Comparison of ENCODE assay signal across 8 cellular contexts in genomic region chr6:110180228-110181008, GRCh38. TPM values are rescaled to one million over a fixed set of nuclear protein-coding genes. Genes with fewer than 3 reads are reported as not detected.
DNase-seq lines count a peak whose midpoint lies in the region; TF ChIP-seq lines count a peak whose summit lies in the region.

TSS of gene CDC40 (plus strand) at chr6:110180427. CDS start at chr6:110180445, 18 bp downstream.

- H3K36me3 ChIP-seq in HEK293 (ENCODE audit: control insufficient read depth in 2 of 2, insufficient read depth in 1 of 2, low read length in 2 of 2), result peaks cover 0 to 15% of the 10 kb centered on the region in 2 experiments; a peak in 1 of 3 replicates

- in situ Hi-C loops in GM13977 (cut with MboI; ENCODE audit: low pct_unique_long_range_greater_than_20kb, low sequenced_read_pairs, unreplicated experiment), result no loop called here

- peak within 1 kb of the TSS; percentile 97 for H3K27ac ChIP-seq in HEK293 (ENCODE audit: extremely low read depth, low read depth, low read length)

- H3K9me3 ChIP-seq in HEK293 (ENCODE audit: control insufficient read depth, insufficient read depth, low read depth, low read length), result no peaks in the 10 kb centered on the region

- peaks cover 16% of the 10 kb centered on the region for H3K4me1 ChIP-seq in HEK293 (ENCODE audit: control insufficient read depth, insufficient read depth, low read length)

- H3K36me3 Mint-ChIP-seq in activated CD4-positive, alpha-beta T cell treated with anti-CD3 and anti-CD28 coated beads, Interleukin-2, amount 10 ng/mL, durations not matched to agents 24 days and 14 days (ENCODE audit: low read depth), result no peaks in the 10 kb centered on the region
- no peaks in the 10 kb centered on the region for H3K36me3 Mint-ChIP-seq in mesothelial cell of epicardium

- peak within 1 kb of the TSS; percentile 59 for H3K27ac Mint-ChIP-seq in activated CD4-positive, alpha-beta T cell treated with anti-CD3 and anti-CD28 coated beads, Interleukin-2, amount 10 ng/mL, durations not matched to agents 24 days and 14 days
- H3K27ac Mint-ChIP-seq in mesothelial cell of epicardium, result peak within 1 kb of the TSS; percentile 70

- TF ChIP-seq CTCF in GM13977 (IDR thresholded peaks at IDR 0.05; ENCODE audit: extremely low read depth, insufficient read depth, missing control alignments), result no peak
- TF ChIP-seq CTCF in HEK293 (tag by site-specific recombination; IDR thresholded peaks at IDR 0.05), result no peak
- no peak for TF ChIP-seq CTCF in NB4 (IDR thresholded peaks at IDR 0.05; ENCODE audit: low read depth, low read length)
- TF ChIP-seq CTCF in mesothelial cell of epicardium (IDR thresholded peaks at IDR 0.05; ENCODE audit: unreplicated experiment), result no peak

- intact Hi-C loops in activated CD4-positive, alpha-beta T cell treated with anti-CD3 and anti-CD28 coated beads, Interleukin-2, amount 10 ng/mL, durations not matched to agents 24 days and 14 days (cut with micrococcal nuclease), result loop anchor here (1.0 to 10.0 kb wide), 5 partner anchors 52 to 1085 kb away; partner anchors contain the start of genes AK9, CD164, CEP57L1 and FIG4

- H3K27me3 Mint-ChIP-seq in activated CD4-positive, alpha-beta T cell treated with anti-CD3 and anti-CD28 coated beads, Interleukin-2, amount 10 ng/mL, durations not matched to agents 24 days and 14 days, result peaks cover 12% of the 10 kb centered on the region
- H3K27me3 Mint-ChIP-seq in mesothelial cell of epicardium (ENCODE audit: low read depth), result no peaks in the 10 kb centered on the region

- H3K4me3 Mint-ChIP-seq in activated CD4-positive, alpha-beta T cell treated with anti-CD3 and anti-CD28 coated beads, Interleukin-2, amount 10 ng/mL, durations not matched to agents 24 days and 14 days, result no peak within 1 kb of the TSS
- H3K4me3 Mint-ChIP-seq in mesothelial cell of epicardium, result no peak within 1 kb of the TSS

- H3K9me3 Mint-ChIP-seq in activated CD4-positive, alpha-beta T cell treated with anti-CD3 and anti-CD28 coated beads, Interleukin-2, amount 10 ng/mL, durations not matched to agents 24 days and 14 days, result no peaks in the 10 kb centered on the region
- no peaks in the 10 kb centered on the region for H3K9me3 Mint-ChIP-seq in mesothelial cell of epicardium

- peak; percentile 65 for TF ChIP-seq POLR2A in NB4 (IDR thresholded peaks at IDR 0.05; ENCODE audit: extremely low read depth, insufficient read length)

- POLR2A ChIA-PET in HEK293 (lab: Yijun Ruan, JAX), result interaction anchor here (0.6 to 1.4 kb wide), 9 partner anchors 16 to 908 kb away, joined by 3 to 5 read pairs (median 4); no protein-coding TSS in a partner anchor

- DNase-seq in GM13977 (ENCODE audit: low spot score) (peak; percentile 62), NB4 (ENCODE audit: low read depth) (no peak), ecto neural progenitor cell (ENCODE audit: low spot score) (peak; percentile 72), mesothelial cell of epicardium (ENCODE audit: low spot score in 2 of 2, unreplicated experiment in 2 of 2) (peak in 1 of 2 experiments; percentile 60), CD1c-positive myeloid dendritic cell (ENCODE audit: extremely low spot score) (no peak)
- peak; percentile 90 for DNase-seq in activated CD4-positive, alpha-beta T cell treated with anti-CD3 and anti-CD28 coated beads, Interleukin-2, amount 10 ng/mL, durations not matched to agents 24 days and 14 days
- peak; percentile 20 to 21 for DNase-seq in stimulated activated CD8-positive, alpha-beta memory T cell treated with anti-CD3 and anti-CD28 coated beads, Interleukin-4, amount 100 ng/mL, for 4 hours (ENCODE audit: low read depth in 2 of 2, low spot score in 1 of 2)

- CTCF ChIA-PET in HEK293 (lab: Yijun Ruan, JAX), result interaction anchor here (0.6 to 1.0 kb wide), 6 partner anchors 20 to 313 kb away, joined by 3 to 6 read pairs (median 4); no protein-coding TSS in a partner anchor

- peak within 1 kb of the TSS; percentile 76 for H3K4me3 ChIP-seq in HEK293 (ENCODE audit: low read depth, low read length)
- peak within 1 kb of the TSS; percentile 97 for H3K4me3 ChIP-seq in NB4 (ENCODE audit: low read depth, low read length)

- peaks cover 5% of the 10 kb centered on the region for H3K4me1 Mint-ChIP-seq in activated CD4-positive, alpha-beta T cell treated with anti-CD3 and anti-CD28 coated beads, Interleukin-2, amount 10 ng/mL, durations not matched to agents 24 days and 14 days
- H3K4me1 Mint-ChIP-seq in mesothelial cell of epicardium, result peaks cover 12% of the 10 kb centered on the region

TF ChIP-seq in HEK293, 187 proteins besides CTCF, POLR2A, EP300 and RAD21 (continues in another document):
- no peak for TF ChIP-seq ZBTB49 (tag by site-specific recombination; IDR thresholded peaks at IDR 0.05; ENCODE audit: low read depth)
- TF ChIP-seq REPIN1 (tag by site-specific recombination; IDR thresholded peaks at IDR 0.05; ENCODE audit: low read depth), result no peak
- TF ChIP-seq ZNF366 (tag by site-specific recombination; conservative IDR thresholded peaks at IDR 0.05), result peak; percentile 54
- TF ChIP-seq ZNF449 (tag by site-specific recombination; IDR thresholded peaks at IDR 0.05), result no peak
- no peak for TF ChIP-seq ZNF658 (tag by site-specific recombination; IDR thresholded peaks at IDR 0.05)
- peak; percentile 16; the same call in 1 of the 2 replicates for TF ChIP-seq ZNF623 (tag by site-specific recombination; IDR thresholded peaks at IDR 0.05)
- no peak for TF ChIP-seq ZNF791 (tag by site-specific recombination; IDR thresholded peaks at IDR 0.05)
- TF ChIP-seq ZNF132 (tag by site-specific recombination; IDR thresholded peaks at IDR 0.05; ENCODE audit: borderline replicate concordance), result no peak
- TF ChIP-seq ZNF37A (tag by site-specific recombination; IDR thresholded peaks at IDR 0.05), result no peak
- no peak for TF ChIP-seq MZF1 (tag by site-specific recombination; IDR thresholded peaks at IDR 0.05; ENCODE audit: borderline replicate concordance)
- TF ChIP-seq KLF1 (tag by site-specific recombination; IDR thresholded peaks at IDR 0.05), result no peak
- no peak for TF ChIP-seq GLI4 (tag by site-specific recombination; IDR thresholded peaks at IDR 0.05)
- 0 out of 2 replicates have a peak, but pooled peaks have one; percentile 1 for TF ChIP-seq ZBTB17 (tag by site-specific recombination; IDR thresholded peaks at IDR 0.05)
- TF ChIP-seq ZSCAN30 (tag by site-specific recombination; IDR thresholded peaks at IDR 0.05), result no peak
- peak; percentile 63; the same call in 1 of the 2 replicates for TF ChIP-seq ZNF580 (tag by site-specific recombination; IDR thresholded peaks at IDR 0.05)
- TF ChIP-seq KLF7 (tag by site-specific recombination; IDR thresholded peaks at IDR 0.05; ENCODE audit: borderline replicate concordance), result no peak
- TF ChIP-seq KLF10 (tag by site-specific recombination; IDR thresholded peaks at IDR 0.05), result no peak
- TF ChIP-seq TRIM28 (IDR thresholded peaks at IDR 0.05; ENCODE audit: borderline replicate concordance, low read length), result peak; percentile 87; the same call in 1 of the 2 replicates

RNA-seq across cellular contexts. Expression of gene CDC40, which starts in this region (rescaled TPM):
- 25.7 and 31.2 TPM in 2 replicates for total RNA-seq in activated CD4-positive, alpha-beta T cell treated with anti-CD3 and anti-CD28 coated beads, Interleukin-2, amount 10 ng/mL, durations not matched to agents 24 days and 14 days
- total RNA-seq in mesothelial cell of epicardium, result 22.9 to 24.3 TPM (median 23.8 TPM) in 3 replicates

Comparison
In these comparisons a context has a peak if more than half of its experiments do, and no peak if none do; other contexts are left out.
1. DNase-seq: peak in GM13977 (single experiment), activated CD4-positive, alpha-beta T cell treated with anti-CD3 and anti-CD28 coated beads, Interleukin-2, amount 10 ng/mL, durations not matched to agents 24 days and 14 days (single experiment), ecto neural progenitor cell (single experiment) and stimulated activated CD8-positive, alpha-beta memory T cell treated with anti-CD3 and anti-CD28 coated beads, Interleukin-4, amount 100 ng/mL, for 4 hours (2 of 2); none in NB4 (single experiment) and CD1c-positive myeloid dendritic cell (single experiment).